In genomic region chr16:27660507-27660906, GRCh38 we compare ENCODE assay signal across 25 cellular contexts.
"Had no signal": no experiment of that assay in that cellular context is flagged by ENCODE, and none has a peak within 500 bp of the region (broad histone marks: within the 10 kb centered on the region; RNA-seq: fewer than 3 reads in every experiment).

No MANE protein-coding gene starts in this region.

- H3K27ac Mint-ChIP-seq: dendritic cell treated with granulocyte-macrophage colony-stimulating factor and Interleukin-4, amounts not matched to agents 40 ng/mL and 50 ng/mL, for 4 days; effector memory CD8-positive, alpha-beta T cell; endodermal cell; mesothelial cell of epicardium had no signal

- H3K27ac ChIP-seq: colonic mucosa, epithelial cell of prostate, esophagus squamous epithelium, gastrocnemius medialis, heart right ventricle, left lung, lower lobe of right lung had no signal

- H3K9me3 ChIP-seq: colonic mucosa, esophagus squamous epithelium, gastrocnemius medialis, left lung, lower lobe of right lung, mucosa of descending colon had no signal

- ATAC-seq: effector memory CD8-positive, alpha-beta T cell; esophagus mucosa; gastrocnemius medialis; heart right ventricle; left cardiac atrium; left lung; left ventricle myocardium superior; lower lobe of right lung; mucosa of descending colon had no signal

- H3K4me3 Mint-ChIP-seq: dendritic cell treated with granulocyte-macrophage colony-stimulating factor and Interleukin-4, amounts not matched to agents 40 ng/mL and 50 ng/mL, for 4 days; effector memory CD8-positive, alpha-beta T cell; endodermal cell; mesothelial cell of epicardium; naive B cell had no signal

- H3K4me3 ChIP-seq: colonic mucosa, esophagus squamous epithelium, gastrocnemius medialis, heart right ventricle, left lung, lower lobe of right lung, mucosa of descending colon had no signal

- H3K27me3 ChIP-seq: colonic mucosa, esophagus squamous epithelium, gastrocnemius medialis, heart right ventricle, left lung had no signal

- DNase-seq: colonic mucosa; cortex of kidney; effector CD8-positive, alpha-beta T cell; effector memory CD8-positive, alpha-beta T cell; endodermal cell; erythroblast; esophagus squamous epithelium; foreskin fibroblast; foreskin melanocyte; gastrocnemius medialis; glutamatergic neuron; head of caudate nucleus; heart right ventricle; hippocampal formation; left cardiac atrium; left lung; left ventricle myocardium superior; lower lobe of right lung; mesenchymal stem cell; mucosa of descending colon; naive B cell had no signal

- H3K4me1 Mint-ChIP-seq: endodermal cell, naive B cell had no signal

- H3K4me1 ChIP-seq: colonic mucosa, gastrocnemius medialis, heart right ventricle, left lung, lower lobe of right lung had no signal

- H3K9me3 Mint-ChIP-seq: dendritic cell treated with granulocyte-macrophage colony-stimulating factor and Interleukin-4, amounts not matched to agents 40 ng/mL and 50 ng/mL, for 4 days; effector memory CD8-positive, alpha-beta T cell had no signal

- H3K36me3 ChIP-seq: colonic mucosa, gastrocnemius medialis had no signal

- H3K27me3 Mint-ChIP-seq: dendritic cell treated with granulocyte-macrophage colony-stimulating factor and Interleukin-4, amounts not matched to agents 40 ng/mL and 50 ng/mL, for 4 days; effector memory CD8-positive, alpha-beta T cell; naive B cell had no signal
